ENCODE assay signal across 12 cellular contexts in genomic region chr4:87103086-87103485, GRCh38.
DNase-seq lines count a peak whose midpoint lies in the region; ATAC-seq and TF ChIP-seq lines count a peak whose summit lies in the region.
"Had no signal": no experiment of that assay in that cellular context is flagged by ENCODE, and none has a peak within 500 bp of the region (broad histone marks: within the 10 kb centered on the region; RNA-seq: fewer than 3 reads in every experiment).

No MANE protein-coding gene starts in this region.

- no peak overlapping the region for H3K4me3 ChIP-seq in neutrophil (ENCODE audit: low read depth in 1 of 2, low read length in 1 of 2)
- H3K4me3 ChIP-seq: lung had no signal

- no peak for DNase-seq in stimulated activated naive CD8-positive, alpha-beta T cell treated with anti-CD3 and anti-CD28 coated beads, Interleukin-15, Interleukin-2, amounts not matched to agents 100 U/mL and 50 U/mL, for 24 hours
- DNase-seq in effector memory CD8-positive, alpha-beta T cell: no peak
- no peak for DNase-seq in endothelial cell (ENCODE audit: low spot score)
- DNase-seq in kidney glomerular epithelial cell (lab: John Stamatoyannopoulos, UW): no peak
- DNase-seq in putamen (ENCODE audit: low spot score): no peak
- no peak for DNase-seq in AG08396 (ENCODE audit: low spot score)
- DNase-seq: C1 segment of cervical spinal cord, MM.1S, NCI-H345 had no signal

- H3K27ac Mint-ChIP-seq in stimulated activated naive CD8-positive, alpha-beta T cell treated with anti-CD3 and anti-CD28 coated beads, Interleukin-15, Interleukin-2, amounts not matched to agents 100 ng/mL and 50 ng/mL, for 24 hours: peak overlapping the region; percentile 45
- peak overlapping the region; percentile 84 to 86 for H3K27ac Mint-ChIP-seq in effector memory CD8-positive, alpha-beta T cell
- no peak overlapping the region for H3K27ac Mint-ChIP-seq in endothelial cell (ENCODE audit: unreplicated experiment)

- peak overlapping the region; percentile 41 for H3K27ac ChIP-seq in neutrophil

- no peaks in the 10 kb centered on the region for H3K9me3 Mint-ChIP-seq in stimulated activated naive CD8-positive, alpha-beta T cell treated with anti-CD3 and anti-CD28 coated beads, Interleukin-15, Interleukin-2, amounts not matched to agents 100 ng/mL and 50 ng/mL, for 24 hours
- no peaks in the 10 kb centered on the region for H3K9me3 Mint-ChIP-seq in effector memory CD8-positive, alpha-beta T cell
- H3K9me3 Mint-ChIP-seq in endothelial cell (ENCODE audit: unreplicated experiment): no peaks in the 10 kb centered on the region

- no peaks in the 10 kb centered on the region for H3K27me3 ChIP-seq in neutrophil

- no peaks in the 10 kb centered on the region for H3K27me3 Mint-ChIP-seq in stimulated activated naive CD8-positive, alpha-beta T cell treated with anti-CD3 and anti-CD28 coated beads, Interleukin-15, Interleukin-2, amounts not matched to agents 100 ng/mL and 50 ng/mL, for 24 hours
- H3K27me3 Mint-ChIP-seq in effector memory CD8-positive, alpha-beta T cell: no peaks in the 10 kb centered on the region
- peaks cover 3% of the 10 kb centered on the region for H3K27me3 Mint-ChIP-seq in endothelial cell (ENCODE audit: unreplicated experiment)

- H3K4me1 ChIP-seq in neutrophil (ENCODE audit: control insufficient read depth in 1 of 2, insufficient read depth in 1 of 2, low read depth in 1 of 2, low read length in 1 of 2): peaks cover 0 to 7% of the 10 kb centered on the region in 2 experiments

- H3K4me3 Mint-ChIP-seq in stimulated activated naive CD8-positive, alpha-beta T cell treated with anti-CD3 and anti-CD28 coated beads, Interleukin-15, Interleukin-2, amounts not matched to agents 100 ng/mL and 50 ng/mL, for 24 hours: no peak overlapping the region
- H3K4me3 Mint-ChIP-seq in effector memory CD8-positive, alpha-beta T cell: peak overlapping the region in 1 of 2 donors; percentile 61
- no peak overlapping the region for H3K4me3 Mint-ChIP-seq in endothelial cell (ENCODE audit: unreplicated experiment)

- H3K4me1 Mint-ChIP-seq in stimulated activated naive CD8-positive, alpha-beta T cell treated with anti-CD3 and anti-CD28 coated beads, Interleukin-15, Interleukin-2, amounts not matched to agents 100 ng/mL and 50 ng/mL, for 24 hours (ENCODE audit: low read depth): peaks cover 63% of the 10 kb centered on the region
- H3K4me1 Mint-ChIP-seq in effector memory CD8-positive, alpha-beta T cell (ENCODE audit: low read depth in 2 of 2): peaks cover 28 to 40% of the 10 kb centered on the region in 2 donors
- H3K4me1 Mint-ChIP-seq in endothelial cell (ENCODE audit: unreplicated experiment): peaks cover 5% of the 10 kb centered on the region

- peaks cover 41% of the 10 kb centered on the region for H3K36me3 ChIP-seq in neutrophil

- ATAC-seq in stimulated activated naive CD8-positive, alpha-beta T cell treated with anti-CD3 and anti-CD28 coated beads, Interleukin-15, Interleukin-2, amounts not matched to agents 100 U/mL and 50 U/mL, for 24 hours: no peak
- ATAC-seq in effector memory CD8-positive, alpha-beta T cell (replicated peaks): no peak

- TF ChIP-seq CTCF in neutrophil (IDR thresholded peaks at IDR 0.05) (no peak), endothelial cell (IDR thresholded peaks at IDR 0.05; ENCODE audit: unreplicated experiment) (no peak)

- peaks cover 32% of the 10 kb centered on the region for H3K36me3 Mint-ChIP-seq in stimulated activated naive CD8-positive, alpha-beta T cell treated with anti-CD3 and anti-CD28 coated beads, Interleukin-15, Interleukin-2, amounts not matched to agents 100 ng/mL and 50 ng/mL, for 24 hours (ENCODE audit: low read depth)
- H3K36me3 Mint-ChIP-seq in effector memory CD8-positive, alpha-beta T cell (ENCODE audit: insufficient read depth): peaks cover 11% of the 10 kb centered on the region
- no peaks in the 10 kb centered on the region for H3K36me3 Mint-ChIP-seq in endothelial cell (ENCODE audit: low read depth, unreplicated experiment)

- no peaks in the 10 kb centered on the region for H3K9me3 ChIP-seq in neutrophil
